ENCODE assay signal across 16 cellular contexts in genomic region chr2:182868049-182868422, GRCh38. TPM values are rescaled to one million over a fixed set of nuclear protein-coding genes. Genes with fewer than 3 reads are reported as not detected.
DNase-seq lines count a peak whose midpoint lies in the region; ATAC-seq and TF ChIP-seq lines count a peak whose summit lies in the region.
"Had no signal": no experiment of that assay in that cellular context is flagged by ENCODE, and none has a peak within 500 bp of the region (broad histone marks: within the 10 kb centered on the region; RNA-seq: fewer than 3 reads in every experiment).

No MANE protein-coding gene starts in this region.

- DNase-seq in DMS114 treated with DMSO at 0.1 percent for 48 hours (lab: John Stamatoyannopoulos, UW; ENCODE audit: unreplicated experiment) (peak; percentile 14), SK-N-DZ (ENCODE audit: low spot score) (peak; percentile 74), memory B cell (ENCODE audit: low spot score in 2 of 2) (no peak), anterior cingulate cortex (lab: John Stamatoyannopoulos, UW) (no peak), GM13977 (ENCODE audit: low spot score) (no peak)
- DNase-seq in activated CD4-positive, alpha-beta T cell treated with anti-CD3 and anti-CD28 coated beads, Interleukin-2, amount 10 ng/mL, durations not matched to agents 7 days and 5 days, result no peak
- DNase-seq: body of pancreas; islet precursor cell; NCI-H2107; Peyer's patch; stimulated activated CD4-positive, alpha-beta T cell treated with anti-CD3 and anti-CD28 coated beads, Interleukin-2, amount 100 ng/mL, for 24 hours; upper lobe of left lung had no signal

- peaks cover 12% of the 10 kb centered on the region for H3K4me1 Mint-ChIP-seq in memory B cell
- peaks cover 22% of the 10 kb centered on the region for H3K4me1 Mint-ChIP-seq in activated CD4-positive, alpha-beta T cell treated with anti-CD3 and anti-CD28 coated beads, Interleukin-2, amount 10 ng/mL, durations not matched to agents 7 days and 5 days

- H3K4me3 Mint-ChIP-seq in memory B cell, result no peak overlapping the region
- H3K4me3 Mint-ChIP-seq in activated CD4-positive, alpha-beta T cell treated with anti-CD3 and anti-CD28 coated beads, Interleukin-2, amount 10 ng/mL, durations not matched to agents 7 days and 5 days, result no peak overlapping the region

- H3K36me3 Mint-ChIP-seq in memory B cell, result no peaks in the 10 kb centered on the region
- H3K36me3 Mint-ChIP-seq in activated CD4-positive, alpha-beta T cell treated with anti-CD3 and anti-CD28 coated beads, Interleukin-2, amount 10 ng/mL, durations not matched to agents 7 days and 5 days (ENCODE audit: low read depth), result peaks cover 3% of the 10 kb centered on the region

- no peak for TF ChIP-seq CTCF in GM13977 (IDR thresholded peaks at IDR 0.05; ENCODE audit: extremely low read depth, insufficient read depth, missing control alignments)

- peaks cover 19% of the 10 kb centered on the region for H3K27me3 Mint-ChIP-seq in memory B cell
- H3K27me3 Mint-ChIP-seq in activated CD4-positive, alpha-beta T cell treated with anti-CD3 and anti-CD28 coated beads, Interleukin-2, amount 10 ng/mL, durations not matched to agents 7 days and 5 days, result peaks cover 67% of the 10 kb centered on the region

- peak overlapping the region; percentile 18 for H3K27ac Mint-ChIP-seq in memory B cell
- H3K27ac Mint-ChIP-seq in activated CD4-positive, alpha-beta T cell treated with anti-CD3 and anti-CD28 coated beads, Interleukin-2, amount 10 ng/mL, durations not matched to agents 7 days and 5 days, result no peak overlapping the region
- H3K27ac Mint-ChIP-seq: activated T-helper 2 cell treated with anti-CD3 and anti-CD28 coated beads, Interferon-gamma antibody, Interleukin-2, Interleukin-4, amounts not matched to agents 10 μg/mL and 5 μg/mL and 100 μg/mL, durations not matched to agents 14 hours and 24 hours and 36 hours had no signal

- CTCF ChIA-PET in activated CD4-positive, alpha-beta T cell treated with anti-CD3 and anti-CD28 coated beads, Interleukin-2, amount 10 ng/mL, durations not matched to agents 7 days and 5 days (lab: Charles Lee), result interaction anchor here (0.7 to 1.0 kb wide), 2 partner anchors 10 to 137 kb away, joined by 3 to 4 read pairs; no protein-coding TSS in a partner anchor

- in situ Hi-C loops in GM13977 (cut with MboI; ENCODE audit: low pct_unique_long_range_greater_than_20kb, low sequenced_read_pairs, unreplicated experiment), result no loop called here

- POLR2A ChIA-PET in activated CD4-positive, alpha-beta T cell treated with anti-CD3 and anti-CD28 coated beads, Interleukin-2, amount 10 ng/mL, durations not matched to agents 7 days and 5 days (lab: Charles Lee), result no interaction called here

- H3K9me3 Mint-ChIP-seq in memory B cell, result no peaks in the 10 kb centered on the region
- H3K9me3 Mint-ChIP-seq in activated CD4-positive, alpha-beta T cell treated with anti-CD3 and anti-CD28 coated beads, Interleukin-2, amount 10 ng/mL, durations not matched to agents 7 days and 5 days, result peaks cover 2% of the 10 kb centered on the region
- H3K9me3 Mint-ChIP-seq: activated T-helper 2 cell treated with anti-CD3 and anti-CD28 coated beads, Interferon-gamma antibody, Interleukin-2, Interleukin-4, amounts not matched to agents 10 μg/mL and 5 μg/mL and 100 μg/mL, durations not matched to agents 14 hours and 24 hours and 36 hours had no signal

- ATAC-seq in HG02938 (IDR thresholded peaks at IDR 0.05; ENCODE audit: unreplicated experiment), result peak; percentile 41
- peak; percentile 38 for ATAC-seq in memory B cell (ENCODE audit: low read depth)
- no peak for ATAC-seq in GM21423 (IDR thresholded peaks at IDR 0.05; ENCODE audit: unreplicated experiment)
- ATAC-seq: body of pancreas had no signal

RNA-seq across cellular contexts. Expression of gene FRZB, which starts 1.6 kb away (rescaled TPM):
- polyA plus RNA-seq in SK-N-DZ (2014; cell fraction: cytosol; rRNA removed), result 8.1 and 8.7 TPM in 2 replicates
- polyA plus RNA-seq in SK-N-DZ (2014; cell fraction: nucleus; rRNA removed), result 5.3 and 8.6 TPM in 2 replicates
- not detected for total RNA-seq in activated CD4-positive, alpha-beta T cell treated with anti-CD3 and anti-CD28 coated beads, Interleukin-2, amount 10 ng/mL, durations not matched to agents 7 days and 5 days
- total RNA-seq: activated T-helper 2 cell treated with anti-CD3 and anti-CD28 coated beads, Interferon-gamma antibody, Interleukin-2, Interleukin-4, amounts not matched to agents 10 μg/mL and 5 μg/mL and 100 μg/mL, durations not matched to agents 14 hours and 24 hours and 36 hours; T-helper 2 cell treated with Interferon-gamma antibody and Interleukin-4, amounts not matched to agents 100 ng/mL and 5 ng/mL, for 36 hours had no signal

Comparison
In these comparisons a context has a peak if more than half of its experiments do, and no peak if none do; other contexts are left out.
1. DNase-seq: peak in DMS114 treated with DMSO at 0.1 percent for 48 hours (single experiment) and SK-N-DZ (single experiment); none in memory B cell (0 of 2), anterior cingulate cortex (0 of 58), GM13977 (single experiment) and activated CD4-positive, alpha-beta T cell treated with anti-CD3 and anti-CD28 coated beads, Interleukin-2, amount 10 ng/mL, durations not matched to agents 7 days and 5 days (single experiment).